Comparison of ENCODE assay signal across 8 cellular contexts in genomic region chr1:211648980-211649934, GRCh38. TPM values are rescaled to one million over a fixed set of nuclear protein-coding genes. Genes with fewer than 3 reads are reported as not detected.
A peak's percentile ranks its signal among the peaks of the same experiment; 100 is the strongest.
DNase-seq lines count a peak whose midpoint lies in the region; ATAC-seq and TF ChIP-seq lines count a peak whose summit lies in the region.

No MANE protein-coding gene starts in this region.

- no peak overlapping the region for H3K27ac Mint-ChIP-seq in stimulated activated naive B cell treated with anti-CD40 and anti-IgM and Interleukin-4, amounts not matched to agents 10 μg/mL and 1 μg/mL and 100 μg/mL, for 72 hours

- ATAC-seq in Right ventricle myocardium inferior (peak; percentile 85), HG02870 (IDR thresholded peaks at IDR 0.05; ENCODE audit: unreplicated experiment) (no peak)
- peak; percentile 56 to 73 for ATAC-seq in stimulated activated naive B cell treated with anti-CD40 and anti-IgM and Interleukin-4, amounts not matched to agents 10 μg/mL and 1 μg/mL and 100 μg/mL, for 72 hours (replicated peaks)

- peaks cover 6% of the 10 kb centered on the region for H3K4me1 ChIP-seq in NT2/D1 (ENCODE audit: insufficient read depth, insufficient read length)

- H3K9me3 Mint-ChIP-seq in stimulated activated naive B cell treated with anti-CD40 and anti-IgM and Interleukin-4, amounts not matched to agents 10 μg/mL and 1 μg/mL and 100 μg/mL, for 72 hours, result no peaks in the 10 kb centered on the region

- H3K36me3 ChIP-seq in NT2/D1 (ENCODE audit: insufficient read depth, insufficient read length, low read length), result no peaks in the 10 kb centered on the region

- no peak overlapping the region for H3K4me3 ChIP-seq in NT2/D1 (ENCODE audit: insufficient read length, low read depth)

- peak; percentile 65 for DNase-seq in Right ventricle myocardium inferior (ENCODE audit: missing footprints)
- DNase-seq in cardiac septum (ENCODE audit: low spot score), result no peak
- DNase-seq in NT2/D1 (ENCODE audit: low read depth, low spot score), result peak; percentile 40
- DNase-seq in erythroblast (lab: John Stamatoyannopoulos, UW), result peak; percentile 69 to 83
- DNase-seq in stimulated activated naive B cell treated with anti-CD40 and anti-IgM and Interleukin-4, amounts not matched to agents 10 μg/mL and 1 μg/mL and 100 μg/mL, for 72 hours, result no peak
- no peak for DNase-seq in inferior parietal cortex (ENCODE audit: extremely low spot score)
- DNase-seq in H4 (ENCODE audit: low spot score), result no peak

- peaks cover 4 to 6% of the 10 kb centered on the region in 2 donors for H3K27me3 Mint-ChIP-seq in stimulated activated naive B cell treated with anti-CD40 and anti-IgM and Interleukin-4, amounts not matched to agents 10 μg/mL and 1 μg/mL and 100 μg/mL, for 72 hours

- intact Hi-C loops in Right ventricle myocardium inferior (cut with DNase I) (no loop called here), cardiac septum (cut with DNase I) (no loop called here)

- no peaks in the 10 kb centered on the region for H3K4me1 Mint-ChIP-seq in stimulated activated naive B cell treated with anti-CD40 and anti-IgM and Interleukin-4, amounts not matched to agents 10 μg/mL and 1 μg/mL and 100 μg/mL, for 72 hours

- no peak for TF ChIP-seq POLR2A in erythroblast (IDR thresholded peaks at IDR 0.05; ENCODE audit: low read length)

- no peak overlapping the region for H3K9ac ChIP-seq in NT2/D1 (ENCODE audit: insufficient read length, low read depth)

- no peaks in the 10 kb centered on the region for H3K9me3 ChIP-seq in NT2/D1 (ENCODE audit: insufficient read depth, low read length)

- no peaks in the 10 kb centered on the region for H3K27me3 ChIP-seq in NT2/D1 (ENCODE audit: insufficient read depth, insufficient read length)

- no peak overlapping the region for H3K4me3 Mint-ChIP-seq in stimulated activated naive B cell treated with anti-CD40 and anti-IgM and Interleukin-4, amounts not matched to agents 10 μg/mL and 1 μg/mL and 100 μg/mL, for 72 hours

- H3K36me3 Mint-ChIP-seq in stimulated activated naive B cell treated with anti-CD40 and anti-IgM and Interleukin-4, amounts not matched to agents 10 μg/mL and 1 μg/mL and 100 μg/mL, for 72 hours, result no peaks in the 10 kb centered on the region

RNA-seq across cellular contexts. Expression of gene NEK2, which starts 26.2 kb away (rescaled TPM):
- total RNA-seq in Right ventricle myocardium inferior, result 0.32 TPM
- not detected for total RNA-seq in cardiac septum
- 37.0 and 53.1 TPM in 2 replicates for total RNA-seq in H4 (2014; rRNA removed; shearing (Covaris generic))

Comparison
In these comparisons a context has a peak if more than half of its experiments do, and no peak if none do; other contexts are left out.
1. DNase-seq: peak in Right ventricle myocardium inferior (single experiment), NT2/D1 (single experiment) and erythroblast (2 of 2); none in cardiac septum (single experiment), stimulated activated naive B cell treated with anti-CD40 and anti-IgM and Interleukin-4, amounts not matched to agents 10 μg/mL and 1 μg/mL and 100 μg/mL, for 72 hours (single experiment), inferior parietal cortex (single experiment) and H4 (single experiment).
2. RNA of gene NEK2, which starts 26.2 kb away (total RNA-seq): 37.0 to 53.1 TPM in H4; 0.32 TPM in Right ventricle myocardium inferior (single experiment) and not detected in cardiac septum (single experiment); every median in the first group is over 10 times any median in the second.